ENCODE assay signal across 8 cellular contexts in the genomic region with DNA sequence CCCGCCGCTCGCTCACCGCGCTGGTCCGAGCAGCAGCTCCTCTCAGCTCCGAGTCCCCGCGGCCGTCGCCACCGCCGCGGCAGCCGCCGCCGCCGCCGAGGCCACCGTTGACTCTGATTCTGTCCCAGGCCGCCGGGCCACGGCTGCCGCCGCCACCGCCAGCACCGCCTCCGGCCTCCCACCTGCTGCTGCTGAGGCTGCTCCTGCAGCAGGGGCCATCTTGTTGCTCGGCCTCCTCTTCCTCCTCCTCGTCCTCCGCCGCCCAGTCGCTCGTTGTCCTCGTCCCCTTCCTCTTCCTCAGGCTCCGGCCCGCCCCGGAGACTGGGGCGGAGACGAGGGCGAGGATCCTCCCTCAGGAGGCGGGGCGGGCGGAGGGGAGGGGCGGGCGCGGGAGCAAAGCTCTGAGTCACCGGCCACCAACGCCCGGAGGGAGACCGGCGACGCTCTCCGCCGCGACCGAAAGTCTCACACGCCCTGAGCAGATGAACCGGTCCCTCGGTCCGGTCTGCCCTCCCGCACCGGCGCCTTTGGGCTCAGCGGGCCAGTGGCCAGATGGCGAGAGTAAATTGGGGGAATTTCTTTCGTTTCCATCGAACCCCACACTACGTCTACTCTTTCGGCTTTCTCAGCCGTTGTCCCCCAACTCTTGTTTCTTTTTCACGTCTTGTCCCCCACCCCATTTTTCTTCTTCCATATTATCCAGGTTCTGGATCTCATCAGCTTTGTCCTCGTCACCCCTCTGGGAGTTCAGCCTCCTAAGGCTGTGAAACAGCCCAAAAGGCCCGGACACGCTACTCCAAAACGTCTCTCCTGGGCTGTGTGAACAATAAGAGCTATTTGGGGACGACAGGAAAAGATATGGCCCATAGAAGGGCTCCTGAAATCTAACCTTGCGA. TPM values are rescaled to one million over a fixed set of nuclear protein-coding genes. Genes with fewer than 3 reads are reported as not detected.
DNase-seq lines count a peak whose midpoint lies in the region; ATAC-seq and TF ChIP-seq lines count a peak whose summit lies in the region.

A gene with protein sequence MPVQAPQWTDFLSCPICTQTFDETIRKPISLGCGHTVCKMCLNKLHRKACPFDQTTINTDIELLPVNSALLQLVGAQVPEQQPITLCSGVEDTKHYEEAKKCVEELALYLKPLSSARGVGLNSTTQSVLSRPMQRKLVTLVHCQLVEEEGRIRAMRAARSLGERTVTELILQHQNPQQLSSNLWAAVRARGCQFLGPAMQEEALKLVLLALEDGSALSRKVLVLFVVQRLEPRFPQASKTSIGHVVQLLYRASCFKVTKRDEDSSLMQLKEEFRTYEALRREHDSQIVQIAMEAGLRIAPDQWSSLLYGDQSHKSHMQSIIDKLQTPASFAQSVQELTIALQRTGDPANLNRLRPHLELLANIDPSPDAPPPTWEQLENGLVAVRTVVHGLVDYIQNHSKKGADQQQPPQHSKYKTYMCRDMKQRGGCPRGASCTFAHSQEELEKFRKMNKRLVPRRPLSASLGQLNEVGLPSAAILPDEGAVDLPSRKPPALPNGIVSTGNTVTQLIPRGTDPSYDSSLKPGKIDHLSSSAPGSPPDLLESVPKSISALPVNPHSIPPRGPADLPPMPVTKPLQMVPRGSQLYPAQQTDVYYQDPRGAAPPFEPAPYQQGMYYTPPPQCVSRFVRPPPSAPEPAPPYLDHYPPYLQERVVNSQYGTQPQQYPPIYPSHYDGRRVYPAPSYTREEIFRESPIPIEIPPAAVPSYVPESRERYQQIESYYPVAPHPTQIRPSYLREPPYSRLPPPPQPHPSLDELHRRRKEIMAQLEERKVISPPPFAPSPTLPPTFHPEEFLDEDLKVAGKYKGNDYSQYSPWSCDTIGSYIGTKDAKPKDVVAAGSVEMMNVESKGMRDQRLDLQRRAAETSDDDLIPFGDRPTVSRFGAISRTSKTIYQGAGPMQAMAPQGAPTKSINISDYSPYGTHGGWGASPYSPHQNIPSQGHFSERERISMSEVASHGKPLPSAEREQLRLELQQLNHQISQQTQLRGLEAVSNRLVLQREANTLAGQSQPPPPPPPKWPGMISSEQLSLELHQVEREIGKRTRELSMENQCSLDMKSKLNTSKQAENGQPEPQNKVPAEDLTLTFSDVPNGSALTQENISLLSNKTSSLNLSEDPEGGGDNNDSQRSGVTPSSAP (minus strand): TSS at position 278 of the 896 bp plus-strand sequence. CDS start 29,372 bp downstream, outside the sequence.

- TF ChIP-seq CTCF in GM12865 (IDR thresholded peaks at IDR 0.05; ENCODE audit: insufficient read depth, low read depth, low read length, missing control alignments) (no peak), transverse colon (IDR thresholded peaks at IDR 0.05) (no peak)

- ATAC-seq in HG02642 (IDR thresholded peaks at IDR 0.05; ENCODE audit: poor library complexity, unreplicated experiment) (peak; percentile 90), Right ventricle myocardium superior (ENCODE audit: poor library complexity) (peak; percentile 97)
- ATAC-seq in activated naive CD8-positive, alpha-beta T cell treated with anti-CD3 and anti-CD28 coated beads, Interleukin-2, amount 50 U/mL, for 24 hours = peak; percentile 92

- TF ChIP-seq EP300 in transverse colon (IDR thresholded peaks at IDR 0.05; ENCODE audit: low read depth) = no peak

- H3K27ac ChIP-seq in transverse colon = peak within 1 kb of the TSS; percentile 95 to 99 (median 98)

- H3K27me3 ChIP-seq in transverse colon = no peaks in the 10 kb centered on the region

- DNase-seq in GM12865 (ENCODE audit: low read depth) (peak; percentile 93), NCI-H1105 treated with DMSO at 0.1 percent for 48 hours (lab: John Stamatoyannopoulos, UW) (peak; percentile 79), T follicular helper cell (ENCODE audit: low read depth) (peak; percentile 84), Right ventricle myocardium superior (peak; percentile 94), pons (ENCODE audit: low spot score) (peak; percentile 95), transverse colon (peak; percentile 95)
- DNase-seq in activated naive CD8-positive, alpha-beta T cell treated with anti-CD3 and anti-CD28 coated beads, Interleukin-2, amount 50 U/mL, for 24 hours = peak; percentile 89

- peaks cover 40 to 47% (median 44%) of the 10 kb centered on the region in 4 donors for H3K4me1 ChIP-seq in transverse colon

- H3K36me3 Mint-ChIP-seq in activated naive CD8-positive, alpha-beta T cell treated with anti-CD3 and anti-CD28 coated beads, Interleukin-2, amount 50 U/mL, for 24 hours (ENCODE audit: low read depth) = peaks cover 8% of the 10 kb centered on the region

- no peaks in the 10 kb centered on the region for H3K9me3 Mint-ChIP-seq in activated naive CD8-positive, alpha-beta T cell treated with anti-CD3 and anti-CD28 coated beads, Interleukin-2, amount 50 U/mL, for 24 hours

- in situ Hi-C loops in transverse colon (cut with MboI; ENCODE audit: low pct_ligation_motif_present in 1 of 4, low pct_unique_long_range_greater_than_20kb in 1 of 4, low sequenced_read_pairs in 3 of 4) = loop anchor here in 1 of 4 donors (25.0 kb wide), 1 partner anchor 190 kb away; no protein-coding TSS in a partner anchor

- intact Hi-C loops in Right ventricle myocardium superior (cut with DNase I) (no loop called here), transverse colon (cut with DNase I; ENCODE audit: low total_unique reads) (no loop called here)

- no peaks in the 10 kb centered on the region for H3K27me3 Mint-ChIP-seq in activated naive CD8-positive, alpha-beta T cell treated with anti-CD3 and anti-CD28 coated beads, Interleukin-2, amount 50 U/mL, for 24 hours

- H3K4me3 ChIP-seq in GM12865 (ENCODE audit: low read depth, low read length) (peak within 1 kb of the TSS; percentile 88), transverse colon (peak within 1 kb of the TSS; percentile 76 to 93 (median 85))

- H3K9me3 ChIP-seq in transverse colon = no peaks in the 10 kb centered on the region

- TF ChIP-seq POLR2A in transverse colon (IDR thresholded peaks at IDR 0.05) = peak; percentile 98

- peak within 1 kb of the TSS; percentile 98 for H3K4me3 Mint-ChIP-seq in activated naive CD8-positive, alpha-beta T cell treated with anti-CD3 and anti-CD28 coated beads, Interleukin-2, amount 50 U/mL, for 24 hours

- peak within 1 kb of the TSS; percentile 94 for H3K27ac Mint-ChIP-seq in activated naive CD8-positive, alpha-beta T cell treated with anti-CD3 and anti-CD28 coated beads, Interleukin-2, amount 50 U/mL, for 24 hours

- H3K36me3 ChIP-seq in transverse colon = no peaks in the 10 kb centered on the region

- WGBS in transverse colon (ENCODE audit: low coverage in 1 of 2), 2 donors = 1% methylated on average over 11 to 50 of the region's 78 CpGs

- peaks cover 49% of the 10 kb centered on the region for H3K4me1 Mint-ChIP-seq in activated naive CD8-positive, alpha-beta T cell treated with anti-CD3 and anti-CD28 coated beads, Interleukin-2, amount 50 U/mL, for 24 hours

RNA-seq across cellular contexts. Expression of the gene that starts here (rescaled TPM):
- total RNA-seq in Right ventricle myocardium superior (22.6 TPM), transverse colon (10 to 100 TPM; 17.9 to 37.9 (median 33.1) TPM)

Comparison
In these comparisons a context has a peak if more than half of its experiments do, and no peak if none do; other contexts are left out.
1. Peak in every context shown above with its lines: DNase-seq, ATAC-seq, H3K4me3 ChIP-seq and H3K27ac ChIP-seq.